ENCODE assay signal across 2 cellular contexts in genomic region chr4:92263010-92263409, GRCh38.
TF ChIP-seq lines count a peak whose summit lies in the region.

No MANE protein-coding gene starts in this region.

TF ChIP-seq in WTC11, 78 proteins besides CTCF, POLR2A, EP300 and RAD21:
- TF ChIP-seq ZNF671 (CRISPR knock-in tag; IDR thresholded peaks at IDR 0.05): peak; percentile 19; the same call in 1 of the 2 replicates
- no peak for TF ChIP-seq E2F5 (CRISPR knock-in tag; IDR thresholded peaks at IDR 0.05)
- 0 out of 2 replicates have a peak, but pooled peaks have one; percentile 53 for TF ChIP-seq ZNF416 (CRISPR knock-in tag; IDR thresholded peaks at IDR 0.05)
- no peak for TF ChIP-seq AFF4 (CRISPR knock-in tag; IDR thresholded peaks at IDR 0.05; ENCODE audit: borderline replicate concordance)
- TF ChIP-seq, protein P1, sequence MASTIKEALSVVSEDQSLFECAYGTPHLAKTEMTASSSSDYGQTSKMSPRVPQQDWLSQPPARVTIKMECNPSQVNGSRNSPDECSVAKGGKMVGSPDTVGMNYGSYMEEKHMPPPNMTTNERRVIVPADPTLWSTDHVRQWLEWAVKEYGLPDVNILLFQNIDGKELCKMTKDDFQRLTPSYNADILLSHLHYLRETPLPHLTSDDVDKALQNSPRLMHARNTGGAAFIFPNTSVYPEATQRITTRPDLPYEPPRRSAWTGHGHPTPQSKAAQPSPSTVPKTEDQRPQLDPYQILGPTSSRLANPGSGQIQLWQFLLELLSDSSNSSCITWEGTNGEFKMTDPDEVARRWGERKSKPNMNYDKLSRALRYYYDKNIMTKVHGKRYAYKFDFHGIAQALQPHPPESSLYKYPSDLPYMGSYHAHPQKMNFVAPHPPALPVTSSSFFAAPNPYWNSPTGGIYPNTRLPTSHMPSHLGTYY (CRISPR knock-in tag; IDR thresholded peaks at IDR 0.05): 0 out of 2 replicates have a peak, but pooled peaks have one; percentile 10
- TF ChIP-seq FOXP1 (CRISPR knock-in tag; IDR thresholded peaks at IDR 0.05; ENCODE audit: borderline replicate concordance): no peak
- no peak for TF ChIP-seq MXD4 (CRISPR knock-in tag; IDR thresholded peaks at IDR 0.05; ENCODE audit: borderline replicate concordance)
- TF ChIP-seq JAZF1 (CRISPR knock-in tag; IDR thresholded peaks at IDR 0.05): no peak
- TF ChIP-seq, protein P2, sequence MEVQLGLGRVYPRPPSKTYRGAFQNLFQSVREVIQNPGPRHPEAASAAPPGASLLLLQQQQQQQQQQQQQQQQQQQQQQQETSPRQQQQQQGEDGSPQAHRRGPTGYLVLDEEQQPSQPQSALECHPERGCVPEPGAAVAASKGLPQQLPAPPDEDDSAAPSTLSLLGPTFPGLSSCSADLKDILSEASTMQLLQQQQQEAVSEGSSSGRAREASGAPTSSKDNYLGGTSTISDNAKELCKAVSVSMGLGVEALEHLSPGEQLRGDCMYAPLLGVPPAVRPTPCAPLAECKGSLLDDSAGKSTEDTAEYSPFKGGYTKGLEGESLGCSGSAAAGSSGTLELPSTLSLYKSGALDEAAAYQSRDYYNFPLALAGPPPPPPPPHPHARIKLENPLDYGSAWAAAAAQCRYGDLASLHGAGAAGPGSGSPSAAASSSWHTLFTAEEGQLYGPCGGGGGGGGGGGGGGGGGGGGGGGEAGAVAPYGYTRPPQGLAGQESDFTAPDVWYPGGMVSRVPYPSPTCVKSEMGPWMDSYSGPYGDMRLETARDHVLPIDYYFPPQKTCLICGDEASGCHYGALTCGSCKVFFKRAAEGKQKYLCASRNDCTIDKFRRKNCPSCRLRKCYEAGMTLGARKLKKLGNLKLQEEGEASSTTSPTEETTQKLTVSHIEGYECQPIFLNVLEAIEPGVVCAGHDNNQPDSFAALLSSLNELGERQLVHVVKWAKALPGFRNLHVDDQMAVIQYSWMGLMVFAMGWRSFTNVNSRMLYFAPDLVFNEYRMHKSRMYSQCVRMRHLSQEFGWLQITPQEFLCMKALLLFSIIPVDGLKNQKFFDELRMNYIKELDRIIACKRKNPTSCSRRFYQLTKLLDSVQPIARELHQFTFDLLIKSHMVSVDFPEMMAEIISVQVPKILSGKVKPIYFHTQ (CRISPR knock-in tag; IDR thresholded peaks at IDR 0.05): no peak; the same call in 1 of the 2 replicates
- no peak for TF ChIP-seq SMAD4 (CRISPR knock-in tag; IDR thresholded peaks at IDR 0.05)
- no peak for TF ChIP-seq ZMAT4 (CRISPR knock-in tag; IDR thresholded peaks at IDR 0.05)
- TF ChIP-seq CDX4 (CRISPR knock-in tag; IDR thresholded peaks at IDR 0.05; ENCODE audit: borderline replicate concordance): no peak
- TF ChIP-seq ZNF423 (CRISPR knock-in tag; IDR thresholded peaks at IDR 0.05): no peak
- TF ChIP-seq ESRRA (CRISPR knock-in tag; IDR thresholded peaks at IDR 0.05; ENCODE audit: borderline replicate concordance): no peak

TF ChIP-seq in H1, 55 proteins besides CTCF, POLR2A, EP300 and RAD21:
- TF ChIP-seq KDM5A (IDR thresholded peaks at IDR 0.05; ENCODE audit: low read length): no peak
- no peak for TF ChIP-seq YY1 (IDR thresholded peaks at IDR 0.05; ENCODE audit: low read depth, low read length)
- TF ChIP-seq TEAD4 (IDR thresholded peaks at IDR 0.05; ENCODE audit: low read depth, low read length): no peak
- no peak for TF ChIP-seq EZH2 (IDR thresholded peaks at IDR 0.05; ENCODE audit: low read depth, low read length, severe bottlenecking)
- TF ChIP-seq POLR2AphosphoS5 (IDR thresholded peaks at IDR 0.05; ENCODE audit: low read depth, low read length): peak; percentile 61; the same call in 1 of the 2 replicates
- TF ChIP-seq HDAC2 (IDR thresholded peaks at IDR 0.05; ENCODE audit: borderline replicate concordance in 1 of 2, low read depth in 2 of 2, low read length in 2 of 2): no peak
